In genomic region chr15:30953183-30953582, GRCh38 we compare ENCODE assay signal across 17 cellular contexts.
"Had no signal": no experiment of that assay in that cellular context is flagged by ENCODE, and none has a peak within 500 bp of the region (broad histone marks: within the 10 kb centered on the region; RNA-seq: fewer than 3 reads in every experiment).

No MANE protein-coding gene starts in this region.

- H3K36me3 ChIP-seq: ovary had no signal

- H3K4me1 ChIP-seq: tibial artery had no signal

- H3K4me3 ChIP-seq: ovary, skin epidermis, tibial artery, vagina had no signal

- H3K27me3 ChIP-seq: brain microvascular endothelial cell, ovary, tibial artery, vagina had no signal

- H3K9me3 ChIP-seq: ovary, tibial artery, vagina had no signal

- H3K27ac ChIP-seq: ovary, tibial artery, vagina had no signal

- ATAC-seq: T-helper 17 cell had no signal

- FAIRE-seq: islet of Langerhans, TTC549 had no signal

- DNase-seq: activated B cell treated with CpG ODN at 0.5 μM for 24 hours; activated CD4-positive, alpha-beta T cell treated with anti-CD3 and anti-CD28 coated beads, Interleukin-2, amount 10 ng/mL, durations not matched to agents 24 days and 14 days; activated CD8-positive, alpha-beta memory T cell treated with anti-CD3 and anti-CD28 coated beads for 24 hours; activated naive CD4-positive, alpha-beta T cell treated with anti-CD3 and anti-CD28 coated beads, Interleukin-2, amount 50 U/mL, for 16 hours; amygdala; brain microvascular endothelial cell; cerebellar nuclear complex; dermis blood vessel endothelial cell; endodermal cell; head of caudate nucleus; T-helper 17 cell; tibial artery had no signal
